ENCODE assay signal across 8 cellular contexts in the genomic region with DNA sequence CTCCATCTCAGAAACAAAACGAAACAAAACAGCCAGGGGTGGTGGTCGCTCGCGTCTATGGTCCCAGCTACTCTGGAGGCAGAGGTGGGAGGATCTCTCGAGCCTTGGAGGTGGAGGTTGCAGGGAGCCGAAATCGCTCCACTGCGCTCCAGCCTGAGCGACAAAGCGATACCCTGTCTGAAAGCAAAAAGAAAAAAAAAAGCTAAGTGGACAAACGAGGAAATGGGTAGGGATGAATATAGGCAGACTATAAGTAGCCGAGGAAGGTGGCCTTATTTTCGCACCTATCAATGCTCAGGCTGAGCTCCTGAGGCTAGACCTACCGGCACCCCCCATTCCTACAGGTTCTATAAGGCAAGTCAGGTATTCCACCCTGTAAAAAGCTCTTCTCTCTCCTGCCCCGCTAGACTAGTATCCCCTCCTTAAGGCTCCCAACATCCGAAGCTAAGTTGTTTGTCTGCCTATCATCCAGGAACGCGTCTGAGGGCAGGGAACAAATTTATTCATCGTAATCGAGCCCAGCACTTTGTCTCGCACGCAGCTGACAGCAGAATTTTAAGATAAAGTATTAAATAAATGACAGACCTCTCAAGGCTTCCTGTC.
DNase-seq lines count a peak whose midpoint lies in the region; ATAC-seq lines count a peak whose summit lies in the region.

No MANE protein-coding gene starts in this region.

- peaks cover 37% of the 10 kb centered on the region for H3K4me1 Mint-ChIP-seq in activated naive CD8-positive, alpha-beta T cell treated with anti-CD3 and anti-CD28 coated beads, Interleukin-2, amount 50 U/mL, for 24 hours

- H3K27ac Mint-ChIP-seq in activated naive CD8-positive, alpha-beta T cell treated with anti-CD3 and anti-CD28 coated beads, Interleukin-2, amount 50 U/mL, for 24 hours: peak overlapping the region; percentile 96

- H2AFZ ChIP-seq in ACC112 (ENCODE audit: low read length, unreplicated experiment): peak overlapping the region; percentile 97

- peaks cover 29% of the 10 kb centered on the region for H3K79me2 ChIP-seq in ACC112 (ENCODE audit: control insufficient read depth, insufficient read depth, low read length, unreplicated experiment)

- H3K27ac ChIP-seq in ACC112 (ENCODE audit: low read depth, low read length): 0 out of 2 replicates have a peak overlapping the region, but pooled peaks have one; percentile 11

- DNase-seq in NCI-H526 (lab: John Stamatoyannopoulos, UW): peak; percentile 76 to 82
- peak; percentile 9 for DNase-seq in activated naive CD8-positive, alpha-beta T cell treated with anti-CD3 and anti-CD28 coated beads, Interleukin-2, amount 50 U/mL, for 24 hours
- DNase-seq in stimulated activated CD8-positive, alpha-beta memory T cell treated with anti-CD3 and anti-CD28 coated beads, Interleukin-4, amount 100 ng/mL, for 48 hours: peak; percentile 39
- DNase-seq in UCSD-AML1 (lab: John Stamatoyannopoulos, UW; ENCODE audit: unreplicated experiment): no peak

- H3K4me3 ChIP-seq in ACC112 (ENCODE audit: low read depth, low read length): peak overlapping the region; percentile 96
- H3K4me3 ChIP-seq in iPS-18c (ENCODE audit: insufficient read depth, low read depth, low read length): peak overlapping the region; percentile 54

- H3K27me3 ChIP-seq in ACC112 (ENCODE audit: insufficient read depth, low read length): no peaks in the 10 kb centered on the region

- no peaks in the 10 kb centered on the region for H3K9me3 ChIP-seq in iPS-18c (ENCODE audit: control insufficient read depth, insufficient read depth, low read length)

- peaks cover 32% of the 10 kb centered on the region for H3K36me3 Mint-ChIP-seq in activated naive CD8-positive, alpha-beta T cell treated with anti-CD3 and anti-CD28 coated beads, Interleukin-2, amount 50 U/mL, for 24 hours (ENCODE audit: low read depth)

- no peaks in the 10 kb centered on the region for H3K27me3 Mint-ChIP-seq in activated naive CD8-positive, alpha-beta T cell treated with anti-CD3 and anti-CD28 coated beads, Interleukin-2, amount 50 U/mL, for 24 hours

- peaks cover 6% of the 10 kb centered on the region for H3K4me1 ChIP-seq in ACC112 (ENCODE audit: control insufficient read depth, insufficient read depth, low read length, unreplicated experiment)

- H3K9me3 Mint-ChIP-seq in activated naive CD8-positive, alpha-beta T cell treated with anti-CD3 and anti-CD28 coated beads, Interleukin-2, amount 50 U/mL, for 24 hours: no peaks in the 10 kb centered on the region

- ATAC-seq in GM18511 (IDR thresholded peaks at IDR 0.05; ENCODE audit: unreplicated experiment) (peak; percentile 45), HG02938 (IDR thresholded peaks at IDR 0.05; ENCODE audit: unreplicated experiment) (peak; percentile 27)
- ATAC-seq in activated naive CD8-positive, alpha-beta T cell treated with anti-CD3 and anti-CD28 coated beads, Interleukin-2, amount 50 U/mL, for 24 hours: peak; percentile 33

- H3K4me3 Mint-ChIP-seq in activated naive CD8-positive, alpha-beta T cell treated with anti-CD3 and anti-CD28 coated beads, Interleukin-2, amount 50 U/mL, for 24 hours: peak overlapping the region; percentile 95

- peaks cover 4% of the 10 kb centered on the region for H3K36me3 ChIP-seq in ACC112 (ENCODE audit: insufficient read depth, low read length)
